Comparison of ENCODE assay signal across 18 cellular contexts in genomic region chr3:185405664-185406063, GRCh38.
"Had no signal": no experiment of that assay in that cellular context is flagged by ENCODE, and none has a peak within 500 bp of the region (broad histone marks: within the 10 kb centered on the region; RNA-seq: fewer than 3 reads in every experiment).

No MANE protein-coding gene starts in this region.

- DNase-seq: activated CD4-positive, alpha-beta T cell treated with anti-CD3 and anti-CD28 coated beads, Interleukin-2, amount 10 ng/mL, durations not matched to agents 7 days and 5 days; activated CD4-positive, CD25-positive, alpha-beta regulatory T cell treated with anti-CD3 and anti-CD28 coated beads, Interleukin-2, amount 50 U/mL, for 72 hours; activated CD8-positive, alpha-beta T cell treated with anti-CD3 and anti-CD28 coated beads, Interleukin-2, amount 10 ng/mL, durations not matched to agents 7 days and 5 days; central memory CD4-positive, alpha-beta T cell; dermis blood vessel endothelial cell; effector memory CD4-positive, alpha-beta T cell; hippocampal formation; naive thymus-derived CD4-positive, alpha-beta T cell; occipital lobe; sigmoid colon; stimulated activated CD4-positive, alpha-beta T cell treated with anti-CD3 and anti-CD28 coated beads, Interleukin-15, amount 100 ng/mL, for 24 hours had no signal

- H3K4me1 ChIP-seq: ascending aorta had no signal

- H3K27me3 ChIP-seq: ascending aorta, sigmoid colon had no signal

- H3K9me3 ChIP-seq: ascending aorta, sigmoid colon, thoracic aorta had no signal

- H3K36me3 ChIP-seq: ascending aorta, sigmoid colon, thoracic aorta had no signal

- H3K27ac ChIP-seq: ascending aorta, sigmoid colon, thoracic aorta had no signal

- H3K4me3 ChIP-seq: ascending aorta, lung, sigmoid colon, smooth muscle cell, thoracic aorta had no signal

- FAIRE-seq: frontal cortex had no signal

- ATAC-seq: activated CD8-positive, alpha-beta T cell treated with anti-CD3 and anti-CD28 coated beads, Interleukin-2, amount 10 ng/mL, durations not matched to agents 7 days and 5 days; activated naive CD4-positive, alpha-beta T cell treated with anti-CD3 and anti-CD28 coated beads, Interleukin-2, amount 50 U/mL, for 72 hours; naive thymus-derived CD4-positive, alpha-beta T cell; stimulated activated memory B cell treated with anti-CD40 and anti-IgM and Interleukin-4, amounts not matched to agents 10 μg/mL and 1 μg/mL and 100 μg/mL, for 72 hours had no signal
